8 cellular contexts compared by ENCODE assay signal in the genomic region with DNA sequence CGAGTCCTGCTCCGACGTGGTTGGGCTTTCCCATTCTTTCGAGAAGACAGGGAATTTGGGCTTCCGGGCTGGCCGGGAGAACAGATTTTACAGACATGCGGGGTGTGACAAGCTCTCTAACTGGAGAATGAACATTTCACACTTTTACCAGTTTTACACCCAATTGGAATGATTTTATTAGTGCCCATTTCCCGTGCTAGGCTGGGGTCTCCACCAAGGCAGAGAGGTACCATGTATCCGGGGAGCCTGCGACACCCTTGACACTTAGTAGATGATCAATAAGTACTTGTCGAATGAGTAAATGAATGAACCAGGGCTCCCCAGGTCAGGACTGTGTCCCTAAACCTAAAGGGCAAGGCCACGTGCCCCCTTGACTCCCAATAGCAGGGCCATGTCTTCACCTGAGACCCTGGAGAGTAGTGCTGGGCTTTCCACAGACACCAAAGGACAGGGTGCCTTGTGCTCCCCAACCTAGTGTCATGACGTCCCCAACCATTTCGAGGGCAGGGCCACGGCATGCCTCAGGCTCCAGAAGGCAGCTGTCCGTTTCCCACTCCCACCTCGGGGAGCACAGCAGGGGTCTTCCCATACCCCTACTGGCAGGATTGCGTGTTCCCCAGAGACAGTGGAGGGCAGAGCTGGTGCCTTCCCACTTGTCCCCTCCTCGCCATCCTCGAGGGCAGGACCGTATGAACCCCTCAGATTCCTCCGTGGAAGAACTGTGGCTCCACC. TPM values are rescaled to one million over a fixed set of nuclear protein-coding genes. Genes with fewer than 3 reads are reported as not detected.
DNase-seq lines count a peak whose midpoint lies in the region; ATAC-seq and TF ChIP-seq lines count a peak whose summit lies in the region.

No MANE protein-coding gene starts in this region.

- no peaks in the 10 kb centered on the region for H3K27me3 Mint-ChIP-seq in activated T-helper 17 cell treated with anti-CD3 and anti-CD28 coated beads, Interleukin-2, amount 50 U/mL, for 72 hours
- H3K27me3 Mint-ChIP-seq in glutamatergic neuron (ENCODE audit: unreplicated experiment): peaks cover 18% of the 10 kb centered on the region

- no peak for TF ChIP-seq CTCF in C4-2B (conservative IDR thresholded peaks at IDR 0.05)
- TF ChIP-seq CTCF in glutamatergic neuron (IDR thresholded peaks at IDR 0.05; ENCODE audit: partially characterized antibody, unreplicated experiment): no peak
- TF ChIP-seq CTCF in gastrocnemius medialis (IDR thresholded peaks at IDR 0.05 in 4 of 5, conservative IDR thresholded peaks at IDR 0.05 in 1 of 5): no peak

- peaks cover 35% of the 10 kb centered on the region for H3K4me1 Mint-ChIP-seq in activated T-helper 17 cell treated with anti-CD3 and anti-CD28 coated beads, Interleukin-2, amount 50 U/mL, for 72 hours
- peaks cover 18% of the 10 kb centered on the region for H3K4me1 Mint-ChIP-seq in glutamatergic neuron (ENCODE audit: low read depth, unreplicated experiment)

- peak overlapping the region; percentile 68; the same call in 1 of the 2 replicates for H3K9ac ChIP-seq in HUES48 (ENCODE audit: low read depth, low read length)

- H3K36me3 ChIP-seq in HUES48 (ENCODE audit: control insufficient read depth, insufficient read depth, low read length) (peaks cover 44% of the 10 kb centered on the region), gastrocnemius medialis (peaks cover 0 to 27% of the 10 kb centered on the region in 2 donors)

- H3K9me3 ChIP-seq in HUES48 (ENCODE audit: control insufficient read depth, insufficient read depth, low read length) (no peaks in the 10 kb centered on the region), gastrocnemius medialis (no peaks in the 10 kb centered on the region)

- H3K4me1 ChIP-seq in HUES48 (ENCODE audit: control insufficient read depth, insufficient read depth, low read length) (peaks cover 19% of the 10 kb centered on the region), gastrocnemius medialis (peaks cover 19 to 30% of the 10 kb centered on the region in 2 donors)

- H3K27ac Mint-ChIP-seq in activated T-helper 17 cell treated with anti-CD3 and anti-CD28 coated beads, Interleukin-2, amount 50 U/mL, for 72 hours: peak overlapping the region; percentile 80
- H3K27ac Mint-ChIP-seq in glutamatergic neuron (ENCODE audit: unreplicated experiment): peak overlapping the region; percentile 97

- H3K4me3 ChIP-seq in HUES48 (ENCODE audit: low read depth, low read length) (peak overlapping the region; percentile 90), gastrocnemius medialis (peak overlapping the region; percentile 70 to 99 (median 80))

- DNase-seq in glutamatergic neuron (no peak), gastrocnemius medialis (no peak), foreskin melanocyte (no peak), DMS153 (lab: John Stamatoyannopoulos, UW) (no peak), HT-29 (ENCODE audit: low spot score) (no peak)

- peak overlapping the region; percentile 96 for H3K27ac ChIP-seq in C4-2B
- peak overlapping the region; percentile 89 for H3K27ac ChIP-seq in HUES48 (ENCODE audit: low read depth, low read length)
- H3K27ac ChIP-seq in gastrocnemius medialis: peak overlapping the region; percentile 88 to 97 (median 92)

- peaks cover 2% of the 10 kb centered on the region; the same call in 1 of the 2 replicates for H3K27me3 ChIP-seq in HUES48 (ENCODE audit: control insufficient read depth, insufficient read depth, low read length)
- no peaks in the 10 kb centered on the region for H3K27me3 ChIP-seq in gastrocnemius medialis

- intact Hi-C loops in gastrocnemius medialis (cut with DNase I; ENCODE audit: low total_unique reads): loop anchor here (1.0 to 10.0 kb wide), 7 partner anchors 28 to 1143 kb away; partner anchors contain the start of genes ACVR2B, EPM2AIP1, MLH1 and OXSR1

- no peak for TF ChIP-seq POLR2A in gastrocnemius medialis (IDR thresholded peaks at IDR 0.05)

- in situ Hi-C loops in gastrocnemius medialis (cut with MboI; ENCODE audit: low sequenced_read_pairs in 4 of 4): loop anchor here in 3 of 4 donors (25.0 kb wide), 1 partner anchor 350 kb away; the partner anchor contains the start of gene EXOG (in 3 of the 3)

- ATAC-seq in activated T-helper 17 cell treated with anti-CD3 and anti-CD28 coated beads, Interleukin-2, amount 50 U/mL, for 72 hours (replicated peaks): peak; percentile 15
- ATAC-seq in gastrocnemius medialis: peak in 1 of 2 donors; percentile 7

- peak overlapping the region; percentile 84 for H3K4me3 Mint-ChIP-seq in activated T-helper 17 cell treated with anti-CD3 and anti-CD28 coated beads, Interleukin-2, amount 50 U/mL, for 72 hours
- H3K4me3 Mint-ChIP-seq in glutamatergic neuron (ENCODE audit: unreplicated experiment): peak overlapping the region; percentile 93

- no peaks in the 10 kb centered on the region for H3K9me3 Mint-ChIP-seq in activated T-helper 17 cell treated with anti-CD3 and anti-CD28 coated beads, Interleukin-2, amount 50 U/mL, for 72 hours
- H3K9me3 Mint-ChIP-seq in glutamatergic neuron (ENCODE audit: unreplicated experiment): peaks cover 19% of the 10 kb centered on the region

- H3K36me3 Mint-ChIP-seq in activated T-helper 17 cell treated with anti-CD3 and anti-CD28 coated beads, Interleukin-2, amount 50 U/mL, for 72 hours (ENCODE audit: low read depth): peaks cover 76% of the 10 kb centered on the region
- no peaks in the 10 kb centered on the region for H3K36me3 Mint-ChIP-seq in glutamatergic neuron (ENCODE audit: unreplicated experiment)

RNA-seq across cellular contexts. Expression of gene MYD88, which starts 0.7 kb away (rescaled TPM):
- total RNA-seq in activated T-helper 17 cell treated with anti-CD3 and anti-CD28 coated beads, Interleukin-2, amount 50 U/mL, for 72 hours: 10 to 100 TPM; 34.5 to 57.0 TPM
- total RNA-seq in glutamatergic neuron (ENCODE audit: unreplicated experiment) (58.0 TPM), gastrocnemius medialis (1 to 10 TPM; 2.1 to 6.6 (median 3.3) TPM)
- 5.5 and 11.9 TPM in 2 replicates for total RNA-seq in HT-29 (2014; rRNA removed; shearing (Covaris generic))

RNA-seq across cellular contexts. Expression of gene ACAA1, which starts 0.9 kb away (rescaled TPM):
- total RNA-seq in activated T-helper 17 cell treated with anti-CD3 and anti-CD28 coated beads, Interleukin-2, amount 50 U/mL, for 72 hours: 10 to 100 TPM; 67.5 to 82.8 TPM
- total RNA-seq in glutamatergic neuron (ENCODE audit: unreplicated experiment) (89.8 TPM), gastrocnemius medialis (10 to 100 TPM; 24.5 to 31.2 (median 29.3) TPM)
- 71.9 and 84.7 TPM in 2 replicates for total RNA-seq in HT-29 (2014; rRNA removed; shearing (Covaris generic))

RNA-seq across cellular contexts. Expression of gene OXSR1, which starts 27.6 kb away (rescaled TPM):
- total RNA-seq in activated T-helper 17 cell treated with anti-CD3 and anti-CD28 coated beads, Interleukin-2, amount 50 U/mL, for 72 hours: 10 to 100 TPM; 77.8 to 78.4 TPM
- total RNA-seq in glutamatergic neuron (ENCODE audit: unreplicated experiment): 80.7 TPM
- total RNA-seq in gastrocnemius medialis: 10 to 100 TPM; 37.9 to 50.0 (median 43.2) TPM
- 11.8 and 12.9 TPM in 2 replicates for total RNA-seq in HT-29 (2014; rRNA removed; shearing (Covaris generic))
